16 cellular contexts compared by ENCODE assay signal in genomic region chr10:48429309-48429708, GRCh38.
"Had no signal": no experiment of that assay in that cellular context is flagged by ENCODE, and none has a peak within 500 bp of the region (broad histone marks: within the 10 kb centered on the region; RNA-seq: fewer than 3 reads in every experiment).

No MANE protein-coding gene starts in this region.

- FAIRE-seq: pancreas, small intestine had no signal

- DNase-seq: cortex of kidney; dorsolateral prefrontal cortex; effector CD8-positive, alpha-beta T cell; gastrocnemius medialis; heart right ventricle; hypothalamus; kidney glomerular epithelial cell; mucosa of descending colon; naive thymus-derived CD8-positive, alpha-beta T cell; nucleus accumbens; pancreas; right cardiac atrium; small intestine; stimulated activated CD4-positive, alpha-beta T cell treated with anti-CD3 and anti-CD28 coated beads, Interleukin-12 subunit alpha, Interleukin-12 subunit beta, amount 100 ng/mL, for 4 hours; stimulated activated naive CD4-positive, alpha-beta T cell treated with Interleukin-2 at 50 U/mL for 16 hours; trophoblast cell had no signal

- ATAC-seq: gastrocnemius medialis; heart right ventricle; mucosa of descending colon; naive thymus-derived CD8-positive, alpha-beta T cell; pancreas; right cardiac atrium had no signal
